19 cellular contexts compared by ENCODE assay signal in the genomic region with DNA sequence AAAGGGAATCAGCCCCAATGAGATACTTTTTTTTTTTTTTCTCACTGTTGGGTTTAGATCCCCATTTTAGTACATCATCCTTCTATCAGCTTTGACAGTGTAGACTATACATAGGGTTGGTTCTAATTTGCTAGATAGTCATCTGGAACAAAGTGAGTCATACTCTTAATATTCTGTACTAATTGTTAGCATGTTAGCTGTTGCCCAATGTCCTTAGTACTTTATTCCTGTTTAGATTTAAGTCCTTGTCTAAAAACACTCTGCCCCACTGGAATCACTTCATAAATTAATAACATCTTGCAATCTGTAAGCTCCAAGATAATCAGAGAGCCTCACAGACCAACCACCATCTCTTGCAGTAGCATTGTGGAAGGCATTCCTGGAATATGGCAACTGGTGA.
"Had no signal": no experiment of that assay in that cellular context is flagged by ENCODE, and none has a peak within 500 bp of the region (broad histone marks: within the 10 kb centered on the region; RNA-seq: fewer than 3 reads in every experiment).

No MANE protein-coding gene starts in this region.

- H3K4me3 Mint-ChIP-seq: effector memory CD8-positive, alpha-beta T cell; immature natural killer cell; natural killer cell; stimulated activated naive B cell treated with anti-CD40 and anti-IgM and Interleukin-4, amounts not matched to agents 10 μg/mL and 1 μg/mL and 100 μg/mL, for 72 hours; stimulated activated naive CD8-positive, alpha-beta T cell treated with anti-CD3 and anti-CD28 coated beads, Interleukin-15, Interleukin-2, amounts not matched to agents 100 ng/mL and 50 ng/mL, for 24 hours had no signal

- H3K4me1 Mint-ChIP-seq: immature natural killer cell; natural killer cell; stimulated activated naive B cell treated with anti-CD40 and anti-IgM and Interleukin-4, amounts not matched to agents 10 μg/mL and 1 μg/mL and 100 μg/mL, for 72 hours had no signal

- H3K4me1 ChIP-seq: lower lobe of right lung, pancreas, right lobe of liver, tibial nerve, upper lobe of left lung had no signal

- ATAC-seq: effector memory CD8-positive, alpha-beta T cell; left ventricle myocardium superior; lower lobe of right lung; natural killer cell; pancreas; stimulated activated naive B cell treated with anti-CD40 and anti-IgM and Interleukin-4, amounts not matched to agents 10 μg/mL and 1 μg/mL and 100 μg/mL, for 72 hours had no signal

- H3K27ac ChIP-seq: lower lobe of right lung, pancreas, right lobe of liver, thoracic aorta, tibial nerve, upper lobe of left lung had no signal

- H3K9me3 ChIP-seq: lower lobe of right lung, pancreas, right lobe of liver, thoracic aorta, tibial nerve, upper lobe of left lung had no signal

- H3K9me3 Mint-ChIP-seq: effector memory CD8-positive, alpha-beta T cell; immature natural killer cell; natural killer cell; stimulated activated naive B cell treated with anti-CD40 and anti-IgM and Interleukin-4, amounts not matched to agents 10 μg/mL and 1 μg/mL and 100 μg/mL, for 72 hours; stimulated activated naive CD8-positive, alpha-beta T cell treated with anti-CD3 and anti-CD28 coated beads, Interleukin-15, Interleukin-2, amounts not matched to agents 100 ng/mL and 50 ng/mL, for 24 hours had no signal

- H3K36me3 ChIP-seq: lower lobe of right lung, pancreas, right lobe of liver, thoracic aorta, tibial nerve, upper lobe of left lung had no signal

- DNase-seq: cortex of kidney; effector memory CD8-positive, alpha-beta T cell; hypothalamus; immature natural killer cell; islet precursor cell; kidney glomerular epithelial cell; left ventricle myocardium superior; lower lobe of right lung; natural killer cell; pancreas; right lobe of liver; small intestine; stimulated activated CD4-positive, alpha-beta T cell treated with anti-CD3 and anti-CD28 coated beads, Interleukin-15, amount 100 ng/mL, for 24 hours; stimulated activated CD4-positive, alpha-beta T cell treated with anti-CD3 and anti-CD28 coated beads, Interleukin-2, amount 100 ng/mL, for 48 hours; stimulated activated naive B cell treated with anti-CD40 and anti-IgM and Interleukin-4, amounts not matched to agents 10 μg/mL and 1 μg/mL and 100 μg/mL, for 72 hours; upper lobe of left lung had no signal

- H3K27ac Mint-ChIP-seq: effector memory CD8-positive, alpha-beta T cell; immature natural killer cell; natural killer cell; stimulated activated naive B cell treated with anti-CD40 and anti-IgM and Interleukin-4, amounts not matched to agents 10 μg/mL and 1 μg/mL and 100 μg/mL, for 72 hours; stimulated activated naive CD8-positive, alpha-beta T cell treated with anti-CD3 and anti-CD28 coated beads, Interleukin-15, Interleukin-2, amounts not matched to agents 100 ng/mL and 50 ng/mL, for 24 hours had no signal

- H3K36me3 Mint-ChIP-seq: immature natural killer cell; natural killer cell; stimulated activated naive B cell treated with anti-CD40 and anti-IgM and Interleukin-4, amounts not matched to agents 10 μg/mL and 1 μg/mL and 100 μg/mL, for 72 hours had no signal

- H3K4me3 ChIP-seq: lower lobe of right lung, pancreas, right lobe of liver, thoracic aorta, tibial nerve, upper lobe of left lung had no signal

- H3K27me3 ChIP-seq: pancreas, right lobe of liver, tibial nerve, upper lobe of left lung had no signal
